21 cellular contexts compared by ENCODE assay signal in genomic region chr10:78175444-78175843, GRCh38.
DNase-seq lines count a peak whose midpoint lies in the region; ATAC-seq and TF ChIP-seq lines count a peak whose summit lies in the region.
"Had no signal": no experiment of that assay in that cellular context is flagged by ENCODE, and none has a peak within 500 bp of the region (broad histone marks: within the 10 kb centered on the region; RNA-seq: fewer than 3 reads in every experiment).

No MANE protein-coding gene starts in this region.

- intact Hi-C loops in Right ventricle myocardium superior (cut with DNase I), result no loop called here
- intact Hi-C loops in left ventricle myocardium inferior (cut with micrococcal nuclease), result no loop called here
- intact Hi-C loops in right cardiac atrium (cut with DNase I), result no loop called here
- intact Hi-C loops in sigmoid colon (cut with DNase I), result no loop called here

- WGBS in right cardiac atrium, result 49% methylated on average over 3 of the region's 3 CpGs
- 64 to 70% methylated on average over 3 of the region's 3 CpGs for WGBS in sigmoid colon, 2 donors

- DNase-seq in Right ventricle myocardium superior, result no peak
- DNase-seq in left ventricle myocardium inferior, result no peak
- no peak for DNase-seq in right cardiac atrium
- peak in 1 of 49 donors; percentile 20 for DNase-seq in substantia nigra (lab: John Stamatoyannopoulos, UW)
- no peak for DNase-seq in sigmoid colon
- no peak for DNase-seq in GOT3 (lab: John Stamatoyannopoulos, UW)
- DNase-seq: 8988T; activated CD4-positive, alpha-beta T cell treated with anti-CD3 and anti-CD28 coated beads for 4 hours; activated naive CD4-positive, alpha-beta T cell treated with Interleukin-2 at 50 U/mL for 16 hours; activated T-cell treated with anti-CD3 and anti-CD28 coated beads, Interleukin-2, amount 50 U/mL, for 4 hours; AML-193; DMS79; H7; midbrain; NCI-H1694; NCI-H2171; NCI-H524; pancreas; upper lobe of right lung had no signal

- ATAC-seq in Right ventricle myocardium superior (ENCODE audit: poor library complexity) (peak; percentile 48), right cardiac atrium (peak; percentile 46 to 70), HG03108 (IDR thresholded peaks at IDR 0.05; ENCODE audit: unreplicated experiment) (no peak)
- ATAC-seq: activated T-cell treated with anti-CD3 and anti-CD28 coated beads, Interleukin-2, amount 50 U/mL, for 4 hours; upper lobe of right lung had no signal

- H3K4me1 ChIP-seq in left ventricle myocardium inferior (no peaks in the 10 kb centered on the region), right cardiac atrium (ENCODE audit: control insufficient read depth, insufficient read depth, low read length) (no peaks in the 10 kb centered on the region), sigmoid colon (no peaks in the 10 kb centered on the region)
- H3K4me1 ChIP-seq: pancreas, upper lobe of right lung had no signal

- TF ChIP-seq CTCF in left ventricle myocardium inferior (IDR thresholded peaks at IDR 0.05; ENCODE audit: borderline replicate concordance) (no peak), sigmoid colon (IDR thresholded peaks at IDR 0.05) (no peak)

- H3K27me3 ChIP-seq in left ventricle myocardium inferior (ENCODE audit: low read depth), result peaks cover 31% of the 10 kb centered on the region
- H3K27me3 ChIP-seq in right cardiac atrium (ENCODE audit: control insufficient read depth, insufficient read depth), result no peaks in the 10 kb centered on the region
- H3K27me3 ChIP-seq in sigmoid colon, result no peaks in the 10 kb centered on the region
- H3K27me3 ChIP-seq: pancreas, upper lobe of right lung had no signal

- H3K36me3 ChIP-seq in left ventricle myocardium inferior (no peaks in the 10 kb centered on the region), sigmoid colon (no peaks in the 10 kb centered on the region)
- H3K36me3 ChIP-seq: pancreas, upper lobe of right lung had no signal

- TF ChIP-seq EP300 in sigmoid colon (IDR thresholded peaks at IDR 0.05), result no peak

- TF ChIP-seq POLR2A in sigmoid colon (IDR thresholded peaks at IDR 0.05), result no peak

- H3K9me3 ChIP-seq in left ventricle myocardium inferior (replicated peaks) (no peaks in the 10 kb centered on the region), right cardiac atrium (ENCODE audit: control insufficient read depth, low read length) (no peaks in the 10 kb centered on the region), sigmoid colon (no peaks in the 10 kb centered on the region)
- H3K9me3 ChIP-seq: pancreas, upper lobe of right lung had no signal

- no peak overlapping the region for H3K27ac ChIP-seq in left ventricle myocardium inferior (replicated peaks)
- peak overlapping the region; percentile 80 for H3K27ac ChIP-seq in cingulate gyrus (ENCODE audit: low read depth, low read length)
- no peak overlapping the region for H3K27ac ChIP-seq in right cardiac atrium (ENCODE audit: low read length)
- H3K27ac ChIP-seq in substantia nigra (ENCODE audit: low read depth, low read length, poor library complexity, severe bottlenecking), result peak overlapping the region; percentile 36
- H3K27ac ChIP-seq in sigmoid colon, result no peak overlapping the region
- H3K27ac ChIP-seq: pancreas, upper lobe of right lung had no signal

- no peak overlapping the region for H3K4me3 ChIP-seq in left ventricle myocardium inferior
- H3K4me3 ChIP-seq in right cardiac atrium (ENCODE audit: low read length), result no peak overlapping the region
- H3K4me3 ChIP-seq in sigmoid colon, result no peak overlapping the region
- H3K4me3 ChIP-seq: pancreas, upper lobe of right lung had no signal

Comparison
In these comparisons a context has a peak if more than half of its experiments do, and no peak if none do; other contexts are left out.
1. H3K27ac ChIP-seq: peak in cingulate gyrus (single experiment) and substantia nigra (single experiment); none in left ventricle myocardium inferior (single experiment), right cardiac atrium (single experiment) and sigmoid colon (0 of 4).